Comparison of ENCODE assay signal across 14 cellular contexts in genomic region chr7:79702116-79702515, GRCh38.
"Had no signal": no experiment of that assay in that cellular context is flagged by ENCODE, and none has a peak within 500 bp of the region (broad histone marks: within the 10 kb centered on the region; RNA-seq: fewer than 3 reads in every experiment).

No MANE protein-coding gene starts in this region.

- H3K27ac ChIP-seq: tibial artery had no signal

- H3K9me3 ChIP-seq: tibial artery had no signal

- DNase-seq: activated CD4-positive, alpha-beta T cell treated with anti-CD3 and anti-CD28 coated beads for 48 hours; activated CD8-positive, alpha-beta memory T cell treated with anti-CD3 and anti-CD28 coated beads for 24 hours; activated gamma-delta T cell treated with Interleukin-2 at 50 U/mL for 16 hours; activated naive CD8-positive, alpha-beta T cell treated with anti-CD3 and anti-CD28 coated beads for 36 hours; amygdala; effector memory CD4-positive, alpha-beta T cell; islet precursor cell; mesendoderm; nucleus accumbens; stimulated activated CD4-positive, alpha-beta T cell treated with anti-CD3 and anti-CD28 coated beads, Interleukin-4, amount 100 ng/mL, for 1 hour; stimulated activated naive B cell treated with anti-CD40 and anti-IgM and Interleukin-4, amounts not matched to agents 10 μg/mL and 1 μg/mL and 100 μg/mL, for 72 hours; T-helper 2 cell; tibial artery had no signal

- H3K27me3 ChIP-seq: tibial artery had no signal

- H3K4me1 ChIP-seq: tibial artery had no signal

- H3K4me3 ChIP-seq: tibial artery had no signal

- ATAC-seq: natural killer cell treated with Interleukin-12 subunit alpha and Interleukin-12 subunit beta and Interleukin-15 and Interleukin-18, amount 100 ng/mL, for 72 hours; stimulated activated naive B cell treated with anti-CD40 and anti-IgM and Interleukin-4, amounts not matched to agents 10 μg/mL and 1 μg/mL and 100 μg/mL, for 72 hours had no signal

- H3K36me3 ChIP-seq: tibial artery had no signal
